1 cellular context compared by ENCODE assay signal in the genomic region with DNA sequence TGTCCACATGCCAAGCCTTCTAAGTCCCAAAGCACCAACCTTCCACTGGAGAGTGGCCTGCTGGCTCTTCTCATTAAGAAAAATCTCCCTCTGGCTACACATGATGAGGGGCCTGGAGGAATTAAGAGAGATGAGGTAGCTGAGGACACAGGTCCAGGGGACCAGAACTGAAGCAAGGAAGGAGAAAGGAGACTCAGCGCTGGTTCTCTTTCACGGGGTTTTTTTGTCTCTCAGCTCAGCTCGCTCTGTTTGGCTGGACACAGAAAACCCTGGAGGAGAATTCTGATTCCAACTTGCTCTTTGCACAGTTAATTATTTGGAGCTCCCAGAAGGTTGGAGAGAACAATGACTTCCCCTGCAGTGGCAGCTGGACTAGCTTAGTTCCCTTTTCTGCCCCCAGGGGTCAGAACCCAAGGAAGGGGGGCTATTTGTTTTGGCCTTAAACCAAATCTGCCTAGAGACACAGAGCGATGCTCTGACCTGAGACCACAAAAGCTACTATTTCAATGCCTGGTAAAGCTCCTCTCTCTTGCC.
TF ChIP-seq lines count a peak whose summit lies in the region.

No MANE protein-coding gene starts in this region.

TF ChIP-seq in GM23338, 12 proteins besides CTCF, POLR2A, EP300 and RAD21 (continued from another document):
- TF ChIP-seq, protein P1, sequence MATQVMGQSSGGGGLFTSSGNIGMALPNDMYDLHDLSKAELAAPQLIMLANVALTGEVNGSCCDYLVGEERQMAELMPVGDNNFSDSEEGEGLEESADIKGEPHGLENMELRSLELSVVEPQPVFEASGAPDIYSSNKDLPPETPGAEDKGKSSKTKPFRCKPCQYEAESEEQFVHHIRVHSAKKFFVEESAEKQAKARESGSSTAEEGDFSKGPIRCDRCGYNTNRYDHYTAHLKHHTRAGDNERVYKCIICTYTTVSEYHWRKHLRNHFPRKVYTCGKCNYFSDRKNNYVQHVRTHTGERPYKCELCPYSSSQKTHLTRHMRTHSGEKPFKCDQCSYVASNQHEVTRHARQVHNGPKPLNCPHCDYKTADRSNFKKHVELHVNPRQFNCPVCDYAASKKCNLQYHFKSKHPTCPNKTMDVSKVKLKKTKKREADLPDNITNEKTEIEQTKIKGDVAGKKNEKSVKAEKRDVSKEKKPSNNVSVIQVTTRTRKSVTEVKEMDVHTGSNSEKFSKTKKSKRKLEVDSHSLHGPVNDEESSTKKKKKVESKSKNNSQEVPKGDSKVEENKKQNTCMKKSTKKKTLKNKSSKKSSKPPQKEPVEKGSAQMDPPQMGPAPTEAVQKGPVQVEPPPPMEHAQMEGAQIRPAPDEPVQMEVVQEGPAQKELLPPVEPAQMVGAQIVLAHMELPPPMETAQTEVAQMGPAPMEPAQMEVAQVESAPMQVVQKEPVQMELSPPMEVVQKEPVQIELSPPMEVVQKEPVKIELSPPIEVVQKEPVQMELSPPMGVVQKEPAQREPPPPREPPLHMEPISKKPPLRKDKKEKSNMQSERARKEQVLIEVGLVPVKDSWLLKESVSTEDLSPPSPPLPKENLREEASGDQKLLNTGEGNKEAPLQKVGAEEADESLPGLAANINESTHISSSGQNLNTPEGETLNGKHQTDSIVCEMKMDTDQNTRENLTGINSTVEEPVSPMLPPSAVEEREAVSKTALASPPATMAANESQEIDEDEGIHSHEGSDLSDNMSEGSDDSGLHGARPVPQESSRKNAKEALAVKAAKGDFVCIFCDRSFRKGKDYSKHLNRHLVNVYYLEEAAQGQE (IDR thresholded peaks at IDR 0.05; ENCODE audit: unreplicated experiment), result no peak
- TF ChIP-seq EZH2 (IDR thresholded peaks at IDR 0.05; ENCODE audit: low read depth, unreplicated experiment) (no peak), CREB1 (CRISPR knock-in tag; IDR thresholded peaks at IDR 0.05; ENCODE audit: low read depth) (no peak), JUNB (IDR thresholded peaks at IDR 0.05; ENCODE audit: unreplicated experiment) (no peak), ZNF114 (CRISPR knock-in tag; IDR thresholded peaks at IDR 0.05) (no peak)
- TF ChIP-seq, protein P2, sequence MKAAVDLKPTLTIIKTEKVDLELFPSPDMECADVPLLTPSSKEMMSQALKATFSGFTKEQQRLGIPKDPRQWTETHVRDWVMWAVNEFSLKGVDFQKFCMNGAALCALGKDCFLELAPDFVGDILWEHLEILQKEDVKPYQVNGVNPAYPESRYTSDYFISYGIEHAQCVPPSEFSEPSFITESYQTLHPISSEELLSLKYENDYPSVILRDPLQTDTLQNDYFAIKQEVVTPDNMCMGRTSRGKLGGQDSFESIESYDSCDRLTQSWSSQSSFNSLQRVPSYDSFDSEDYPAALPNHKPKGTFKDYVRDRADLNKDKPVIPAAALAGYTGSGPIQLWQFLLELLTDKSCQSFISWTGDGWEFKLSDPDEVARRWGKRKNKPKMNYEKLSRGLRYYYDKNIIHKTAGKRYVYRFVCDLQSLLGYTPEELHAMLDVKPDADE (IDR thresholded peaks at IDR 0.05), result no peak
